In genomic region chr15:40106203-40107161, GRCh38 we compare ENCODE assay signal across 8 cellular contexts. TPM values are rescaled to one million over a fixed set of nuclear protein-coding genes. Genes with fewer than 3 reads are reported as not detected.
A peak's percentile ranks its signal among the peaks of the same experiment; 100 is the strongest.
DNase-seq lines count a peak whose midpoint lies in the region; ATAC-seq and TF ChIP-seq lines count a peak whose summit lies in the region.

No MANE protein-coding gene starts in this region.

- intact Hi-C loops in CD4-positive, alpha-beta memory T cell (cut with micrococcal nuclease): no loop called here

- POLR2A ChIA-PET in CD4-positive, alpha-beta memory T cell (lab: Charles Lee; ENCODE audit: partially characterized antibody): interaction anchor here (1.1 to 5.8 kb wide), 7 partner anchors 10 to 201 kb away, joined by 3 to 63 read pairs (median 4); partner anchors contain the start of genes EIF2AK4, PLCB2 and SRP14

- H3K36me3 Mint-ChIP-seq in CD4-positive, alpha-beta memory T cell: no peaks in the 10 kb centered on the region
- peaks cover 22% of the 10 kb centered on the region for H3K36me3 Mint-ChIP-seq in nephron progenitor cell (ENCODE audit: low read depth)

- H3K27ac ChIP-seq in CD4-positive, alpha-beta memory T cell (ENCODE audit: low read depth, low read length): no peak overlapping the region

- no peaks in the 10 kb centered on the region for H3K27me3 ChIP-seq in CD4-positive, alpha-beta memory T cell (ENCODE audit: insufficient read depth, low read length)

- CTCF ChIA-PET in CD4-positive, alpha-beta memory T cell (lab: Charles Lee; ENCODE audit: partially characterized antibody): interaction anchor here (0.5 to 15.1 kb wide), 27 partner anchors 9 to 203 kb away, joined by 3 to 175 read pairs (median 5); partner anchors contain the start of genes BUB1B and SRP14

- no peaks in the 10 kb centered on the region for H3K36me3 ChIP-seq in CD4-positive, alpha-beta memory T cell (ENCODE audit: insufficient read depth, low read length)

- peaks cover 20 to 59% (median 36%) of the 10 kb centered on the region in 4 donors for H3K4me1 Mint-ChIP-seq in CD4-positive, alpha-beta memory T cell
- peaks cover 92% of the 10 kb centered on the region for H3K4me1 Mint-ChIP-seq in nephron progenitor cell

- H3K9me3 Mint-ChIP-seq in CD4-positive, alpha-beta memory T cell: no peaks in the 10 kb centered on the region
- H3K9me3 Mint-ChIP-seq in nephron progenitor cell: no peaks in the 10 kb centered on the region

- peaks cover 0 to 2% of the 10 kb centered on the region in 2 donors for H3K27me3 Mint-ChIP-seq in CD4-positive, alpha-beta memory T cell
- no peaks in the 10 kb centered on the region for H3K27me3 Mint-ChIP-seq in nephron progenitor cell (ENCODE audit: low read depth, poor library complexity)

- TF ChIP-seq CTCF in epithelial cell of esophagus (IDR thresholded peaks at IDR 0.05; ENCODE audit: insufficient read depth, low read depth, low read length, missing control alignments): peak; percentile 20
- no peak for TF ChIP-seq CTCF in nephron progenitor cell (IDR thresholded peaks at IDR 0.05)

- peaks cover 54% of the 10 kb centered on the region for H3K4me1 ChIP-seq in CD4-positive, alpha-beta memory T cell (ENCODE audit: insufficient read depth, low read length)

- ATAC-seq in GM18873 (IDR thresholded peaks at IDR 0.05; ENCODE audit: low FRiP score, unreplicated experiment) (peak; percentile 31), HG03442 (IDR thresholded peaks at IDR 0.05; ENCODE audit: unreplicated experiment) (peak; percentile 29), HG02870 (IDR thresholded peaks at IDR 0.05; ENCODE audit: unreplicated experiment) (no peak)

- no peak overlapping the region for H3K4me3 ChIP-seq in CD4-positive, alpha-beta memory T cell (ENCODE audit: low read length in 2 of 2)
- H3K4me3 ChIP-seq in epithelial cell of esophagus (ENCODE audit: low read length): peak overlapping the region; percentile 31

- no peak for DNase-seq in CD4-positive, alpha-beta memory T cell
- peak; percentile 97 for DNase-seq in SIG-M5 treated with dmso at 0.1 percent for 504 hours (lab: John Stamatoyannopoulos, UW; ENCODE audit: unreplicated experiment)
- DNase-seq in epithelial cell of esophagus (ENCODE audit: low read depth): peak; percentile 92
- peak; percentile 35 for DNase-seq in nephron progenitor cell
- no peak for DNase-seq in hepatic stellate cell (ENCODE audit: low spot score)

- peak overlapping the region; percentile 52 to 98 (median 92) for H3K4me3 Mint-ChIP-seq in CD4-positive, alpha-beta memory T cell
- peak overlapping the region; percentile 92 for H3K4me3 Mint-ChIP-seq in nephron progenitor cell

- no peaks in the 10 kb centered on the region for H3K9me3 ChIP-seq in CD4-positive, alpha-beta memory T cell (ENCODE audit: control insufficient read depth in 1 of 2, low read length in 2 of 2)

- H3K27ac Mint-ChIP-seq in CD4-positive, alpha-beta memory T cell: peak overlapping the region; percentile 37 to 88 (median 81)
- H3K27ac Mint-ChIP-seq in nephron progenitor cell: peak overlapping the region; percentile 27

RNA-seq across cellular contexts. Expression of gene BMF, which starts 2.2 kb away (rescaled TPM):
- 10 to 100 TPM; 13.3 to 13.7 TPM for total RNA-seq in CD4-positive, alpha-beta memory T cell
- polyA plus RNA-seq in CD4-positive, alpha-beta memory T cell: under 1 TPM; 0.55 to 0.99 TPM

RNA-seq across cellular contexts. Expression of gene BUB1B, which starts 54.4 kb away (rescaled TPM):
- under 1 TPM; 0.55 to 0.89 TPM for total RNA-seq in CD4-positive, alpha-beta memory T cell
- polyA plus RNA-seq in CD4-positive, alpha-beta memory T cell: under 1 TPM in 1 of 2 donors, not detected in 1; 0.40 TPM

Comparison
In these comparisons a context has a peak if more than half of its experiments do, and no peak if none do; other contexts are left out.
1. DNase-seq: peak in SIG-M5 treated with dmso at 0.1 percent for 504 hours (single experiment), epithelial cell of esophagus (single experiment) and nephron progenitor cell (single experiment); none in CD4-positive, alpha-beta memory T cell (0 of 5) and hepatic stellate cell (single experiment).